1 cellular context compared by ENCODE assay signal in the genomic region with DNA sequence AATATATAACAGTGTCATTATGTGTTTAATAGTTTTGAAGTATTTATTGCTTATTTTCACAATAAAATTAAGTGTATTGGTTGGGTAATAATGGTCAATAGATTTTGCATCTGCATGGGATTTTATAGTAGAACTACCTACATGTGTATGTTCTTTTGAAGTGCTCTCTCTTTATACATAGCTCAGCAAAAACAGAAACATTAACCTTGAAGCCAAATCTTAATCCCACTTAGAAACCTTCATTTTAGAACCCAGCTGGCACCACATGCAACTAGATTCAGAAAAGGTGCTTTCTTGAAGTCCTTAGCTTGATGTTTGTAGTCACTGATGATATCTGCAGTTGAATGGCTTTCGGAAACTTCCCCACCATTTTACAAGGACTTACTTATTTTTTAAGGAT.
TF ChIP-seq lines count a peak whose summit lies in the region.

No MANE protein-coding gene starts in this region.

TF ChIP-seq in IMR-90, 13 proteins besides CTCF, POLR2A, EP300 and RAD21:
- TF ChIP-seq, protein P1, sequence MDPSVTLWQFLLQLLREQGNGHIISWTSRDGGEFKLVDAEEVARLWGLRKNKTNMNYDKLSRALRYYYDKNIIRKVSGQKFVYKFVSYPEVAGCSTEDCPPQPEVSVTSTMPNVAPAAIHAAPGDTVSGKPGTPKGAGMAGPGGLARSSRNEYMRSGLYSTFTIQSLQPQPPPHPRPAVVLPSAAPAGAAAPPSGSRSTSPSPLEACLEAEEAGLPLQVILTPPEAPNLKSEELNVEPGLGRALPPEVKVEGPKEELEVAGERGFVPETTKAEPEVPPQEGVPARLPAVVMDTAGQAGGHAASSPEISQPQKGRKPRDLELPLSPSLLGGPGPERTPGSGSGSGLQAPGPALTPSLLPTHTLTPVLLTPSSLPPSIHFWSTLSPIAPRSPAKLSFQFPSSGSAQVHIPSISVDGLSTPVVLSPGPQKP (IDR thresholded peaks at IDR 0.05; ENCODE audit: borderline replicate concordance, low read depth, low read length): no peak
- TF ChIP-seq MAFK (IDR thresholded peaks at IDR 0.05; ENCODE audit: low read depth, low read length): peak; percentile 72
